In the genomic region with DNA sequence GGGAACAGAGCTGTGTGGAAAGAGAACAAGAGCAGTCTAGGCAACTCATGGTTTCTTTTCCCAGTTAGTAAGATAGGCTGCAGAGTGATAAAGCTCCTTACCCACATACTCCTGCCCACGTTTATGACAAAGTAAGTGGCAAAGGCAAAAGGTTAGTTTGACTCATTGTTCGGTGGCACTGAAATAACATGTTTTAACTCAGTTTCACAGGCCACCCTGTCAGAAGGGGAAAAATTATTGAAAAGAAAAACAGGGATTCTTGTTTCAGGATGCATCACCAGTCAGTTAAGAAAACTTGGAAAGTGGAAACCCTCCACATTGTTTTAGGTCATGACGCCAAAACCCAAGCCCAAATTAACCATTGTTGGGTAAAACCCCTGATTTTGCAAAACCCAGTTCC, we compare ENCODE assay signal across 25 cellular contexts. TPM values are rescaled to one million over a fixed set of nuclear protein-coding genes. Genes with fewer than 3 reads are reported as not detected.
DNase-seq lines count a peak whose midpoint lies in the region; ATAC-seq and TF ChIP-seq lines count a peak whose summit lies in the region.
"Had no signal": no experiment of that assay in that cellular context is flagged by ENCODE, and none has a peak within 500 bp of the region (broad histone marks: within the 10 kb centered on the region; RNA-seq: fewer than 3 reads in every experiment).

No MANE protein-coding gene starts in this region.

- H2BK120ac ChIP-seq in IMR-90 (ENCODE audit: low read depth, low read length) (no peak overlapping the region), mesenchymal stem cell (ENCODE audit: low read depth, low read length) (no peak overlapping the region)

- ATAC-seq in IMR-90 (ENCODE audit: low read depth) (no peak; the same call in 1 of the 2 replicates), GM21447 (IDR thresholded peaks at IDR 0.05; ENCODE audit: unreplicated experiment) (no peak)
- no peak for ATAC-seq in stimulated activated memory B cell treated with anti-CD40 and anti-IgM and Interleukin-4, amounts not matched to agents 10 μg/mL and 1 μg/mL and 100 μg/mL, for 72 hours
- ATAC-seq: activated CD8-positive, alpha-beta memory T cell treated with anti-CD3 and anti-CD28 coated beads, Interleukin-2, amount 10 ng/mL, durations not matched to agents 7 days and 5 days; naive thymus-derived CD4-positive, alpha-beta T cell; pancreas had no signal

- no peaks in the 10 kb centered on the region for H3K27me3 Mint-ChIP-seq in stimulated activated memory B cell treated with anti-CD40 and anti-IgM and Interleukin-4, amounts not matched to agents 10 μg/mL and 1 μg/mL and 100 μg/mL, for 72 hours
- no peaks in the 10 kb centered on the region for H3K27me3 Mint-ChIP-seq in type B pancreatic cell
- H3K27me3 Mint-ChIP-seq: dendritic cell treated with granulocyte-macrophage colony-stimulating factor and Interleukin-4, amounts not matched to agents 40 ng/mL and 50 ng/mL, for 4 days had no signal

- H3K27ac ChIP-seq in IMR-90 (ENCODE audit: insufficient read depth, low read length) (no peak overlapping the region), colonic mucosa (peak overlapping the region; percentile 56), mesenchymal stem cell (ENCODE audit: low read length, poor library complexity, severe bottlenecking) (peak overlapping the region; percentile 41)
- H3K27ac ChIP-seq: pancreas, tibial artery had no signal

- intact Hi-C loops in IMR-90 (cut with micrococcal nuclease) (no loop called here), colonic mucosa (cut with DNase I) (no loop called here)

- H4K20me1 ChIP-seq in IMR-90 (ENCODE audit: insufficient read depth, low read length): no peaks in the 10 kb centered on the region

- no peak overlapping the region for H3K4ac ChIP-seq in IMR-90 (ENCODE audit: low read depth, low read length)
- no peak overlapping the region for H3K4ac ChIP-seq in mesenchymal stem cell (ENCODE audit: low read depth in 1 of 2, low read length in 2 of 2)

- H3K9me3 ChIP-seq in IMR-90 (ENCODE audit: control insufficient read depth, insufficient read depth, low read length) (no peaks in the 10 kb centered on the region), colonic mucosa (no peaks in the 10 kb centered on the region), mesenchymal stem cell (ENCODE audit: control insufficient read depth, low read length) (no peaks in the 10 kb centered on the region)
- H3K9me3 ChIP-seq: HAP-1, pancreas, tibial artery had no signal

- H3K4me1 Mint-ChIP-seq in stimulated activated memory B cell treated with anti-CD40 and anti-IgM and Interleukin-4, amounts not matched to agents 10 μg/mL and 1 μg/mL and 100 μg/mL, for 72 hours: no peaks in the 10 kb centered on the region
- H3K4me1 Mint-ChIP-seq in type B pancreatic cell (ENCODE audit: unreplicated experiment): peaks cover 7% of the 10 kb centered on the region
- H3K4me1 Mint-ChIP-seq: activated CD8-positive, alpha-beta memory T cell treated with anti-CD3 and anti-CD28 coated beads, Interleukin-2, amount 10 ng/mL, durations not matched to agents 7 days and 5 days; activated naive CD8-positive, alpha-beta T cell treated with anti-CD3 and anti-CD28 coated beads, Interleukin-2, amount 10 ng/mL, durations not matched to agents 7 days and 5 days; CD4-positive, CD25-positive, alpha-beta regulatory T cell; naive thymus-derived CD4-positive, alpha-beta T cell had no signal

- H3K9me3 Mint-ChIP-seq in stimulated activated memory B cell treated with anti-CD40 and anti-IgM and Interleukin-4, amounts not matched to agents 10 μg/mL and 1 μg/mL and 100 μg/mL, for 72 hours: no peaks in the 10 kb centered on the region
- H3K9me3 Mint-ChIP-seq in type B pancreatic cell: no peaks in the 10 kb centered on the region
- H3K9me3 Mint-ChIP-seq: activated naive CD8-positive, alpha-beta T cell treated with anti-CD3 and anti-CD28 coated beads, Interleukin-2, amount 10 ng/mL, durations not matched to agents 7 days and 5 days; activated T-helper 2 cell treated with anti-CD3 and anti-CD28 coated beads, Interferon-gamma antibody, Interleukin-2, Interleukin-4, amounts not matched to agents 10 μg/mL and 5 μg/mL and 100 μg/mL, durations not matched to agents 14 hours and 24 hours and 36 hours; dendritic cell treated with granulocyte-macrophage colony-stimulating factor and Interleukin-4, amounts not matched to agents 40 ng/mL and 50 ng/mL, for 4 days; naive thymus-derived CD4-positive, alpha-beta T cell had no signal

- H2AK5ac ChIP-seq in IMR-90 (ENCODE audit: low read depth, low read length) (no peak overlapping the region), mesenchymal stem cell (ENCODE audit: low read length, severe bottlenecking) (no peak overlapping the region)

- BruUV-seq in IMR-90 (replicated peaks; lab: Mats Ljungman, UMichigan): no TSS peak

- no peak overlapping the region for H2BK20ac ChIP-seq in IMR-90 (ENCODE audit: low read depth, low read length)

- H3K27me3 ChIP-seq in IMR-90 (ENCODE audit: control insufficient read depth, insufficient read depth, low read length) (no peaks in the 10 kb centered on the region), colonic mucosa (no peaks in the 10 kb centered on the region), mesenchymal stem cell (ENCODE audit: control insufficient read depth in 1 of 2, insufficient read depth in 1 of 2, low read length in 2 of 2) (no peaks in the 10 kb centered on the region)
- H3K27me3 ChIP-seq: pancreas, tibial artery had no signal

- H3K4me1 ChIP-seq in IMR-90 (ENCODE audit: control insufficient read depth, insufficient read depth, low read length): peaks cover 3% of the 10 kb centered on the region
- H3K4me1 ChIP-seq in colonic mucosa: no peaks in the 10 kb centered on the region
- H3K4me1 ChIP-seq in mesenchymal stem cell (ENCODE audit: control insufficient read depth, insufficient read depth, low read depth, low read length): peaks cover 4% of the 10 kb centered on the region
- H3K4me1 ChIP-seq: pancreas, tibial artery had no signal

- no peak overlapping the region for H3K27ac Mint-ChIP-seq in stimulated activated memory B cell treated with anti-CD40 and anti-IgM and Interleukin-4, amounts not matched to agents 10 μg/mL and 1 μg/mL and 100 μg/mL, for 72 hours
- H3K27ac Mint-ChIP-seq in type B pancreatic cell: no peak overlapping the region
- H3K27ac Mint-ChIP-seq: activated CD8-positive, alpha-beta memory T cell treated with anti-CD3 and anti-CD28 coated beads, Interleukin-2, amount 10 ng/mL, durations not matched to agents 7 days and 5 days; activated naive CD8-positive, alpha-beta T cell treated with anti-CD3 and anti-CD28 coated beads, Interleukin-2, amount 10 ng/mL, durations not matched to agents 7 days and 5 days; activated T-helper 2 cell treated with anti-CD3 and anti-CD28 coated beads, Interferon-gamma antibody, Interleukin-2, Interleukin-4, amounts not matched to agents 10 μg/mL and 5 μg/mL and 100 μg/mL, durations not matched to agents 14 hours and 24 hours and 36 hours; CD4-positive, CD25-positive, alpha-beta regulatory T cell; naive thymus-derived CD4-positive, alpha-beta T cell had no signal

- H3K79me1 ChIP-seq in IMR-90 (ENCODE audit: low read depth in 1 of 2, low read length in 2 of 2) (no peaks in the 10 kb centered on the region), mesenchymal stem cell (replicated peaks; ENCODE audit: low read length, poor library complexity, severe bottlenecking) (no peaks in the 10 kb centered on the region)

- H3K36me3 ChIP-seq in IMR-90 (ENCODE audit: control insufficient read depth, insufficient read depth, low read length) (no peaks in the 10 kb centered on the region), colonic mucosa (no peaks in the 10 kb centered on the region), mesenchymal stem cell (ENCODE audit: control insufficient read depth in 1 of 2, insufficient read depth in 2 of 2, low read depth in 1 of 2, low read length in 2 of 2) (no peaks in the 10 kb centered on the region)
- H3K36me3 ChIP-seq: HAP-1, pancreas, tibial artery had no signal

- H4K5ac ChIP-seq in IMR-90 (ENCODE audit: low read depth, low read length): no peak overlapping the region; the same call in 1 of the 2 replicates

- peaks cover 4% of the 10 kb centered on the region; the same call in 1 of the 2 replicates for H3K9me1 ChIP-seq in IMR-90 (ENCODE audit: insufficient read depth, low read length)

- H3K4me2 ChIP-seq in IMR-90 (ENCODE audit: low read depth, low read length) (no peak overlapping the region), mesenchymal stem cell (ENCODE audit: low read length, poor library complexity, severe bottlenecking) (no peak overlapping the region)

- TF ChIP-seq CTCF in AG10803 (conservative IDR thresholded peaks at IDR 0.05; ENCODE audit: low read length): no peak
- TF ChIP-seq CTCF in IMR-90 (conservative IDR thresholded peaks at IDR 0.05; ENCODE audit: low read depth, low read length): no peak
- no peak for TF ChIP-seq CTCF in colonic mucosa (IDR thresholded peaks at IDR 0.05)
- no peak for TF ChIP-seq CTCF in type B pancreatic cell (conservative IDR thresholded peaks at IDR 0.05)

- H4K91ac ChIP-seq in IMR-90 (ENCODE audit: insufficient read depth, low read depth, low read length) (no peak overlapping the region), mesenchymal stem cell (ENCODE audit: low read length) (no peak overlapping the region)

- CTCF ChIA-PET in IMR-90 (lab: Yijun Ruan, JAX): interaction anchor here (0.8 kb wide), 1 partner anchor 100 kb away, joined by 3 read pairs; no protein-coding TSS in a partner anchor

- H3K9ac ChIP-seq in IMR-90 (ENCODE audit: low read depth, low read length): no peak overlapping the region
- no peak overlapping the region for H3K9ac ChIP-seq in colonic mucosa (ENCODE audit: low read depth in 2 of 2, low read length in 2 of 2)
- H3K9ac ChIP-seq in mesenchymal stem cell (ENCODE audit: low read length): peak overlapping the region; percentile 36

- no peak overlapping the region for H3K14ac ChIP-seq in IMR-90 (replicated peaks; ENCODE audit: low read depth, low read length)
- no peak overlapping the region for H3K14ac ChIP-seq in mesenchymal stem cell (ENCODE audit: low read length in 2 of 2)

- TF ChIP-seq POLR2A in IMR-90 (IDR thresholded peaks at IDR 0.05; ENCODE audit: low read depth, low read length): no peak

- H3K4me3 ChIP-seq in AG10803 (ENCODE audit: low read length): no peak overlapping the region
- H3K4me3 ChIP-seq in IMR-90 (ENCODE audit: insufficient read depth, low read depth, low read length): no peak overlapping the region
- no peak overlapping the region for H3K4me3 ChIP-seq in colonic mucosa
- no peak overlapping the region for H3K4me3 ChIP-seq in mesenchymal stem cell (ENCODE audit: insufficient read depth in 1 of 2, low read depth in 1 of 2, low read length in 2 of 2)
- H3K4me3 ChIP-seq: HAP-1, pancreas, tibial artery had no signal

- dilution Hi-C loops in IMR-90 (cut with HindIII; ENCODE audit: low sequenced_read_pairs, unreplicated experiment): no loop called here

- WGBS in IMR-90 (ENCODE audit: extremely low coverage in 2 of 2, insufficient read length in 1 of 2), 2 experiments: no CpG with 5 or more reads among the region's 3 CpGs
- WGBS in mesenchymal stem cell: 63% methylated on average over 2 of the region's 3 CpGs

- H3K18ac ChIP-seq in IMR-90 (ENCODE audit: low read depth, low read length) (peak overlapping the region; percentile 83; the same call in 1 of the 2 replicates), mesenchymal stem cell (ENCODE audit: low read depth in 1 of 2, low read length in 2 of 2) (no peak overlapping the region)

- H3K23ac ChIP-seq in IMR-90 (ENCODE audit: low read depth, low read length) (no peak overlapping the region), mesenchymal stem cell (ENCODE audit: low read length in 2 of 2) (no peak overlapping the region)

- in situ Hi-C loops in IMR-90 (cut with MboI; ENCODE audit: low sequenced_read_pairs): no loop called here

- DNase-seq in AG10803 (ENCODE audit: low read depth) (peak; percentile 23), IMR-90 (peak; percentile 31), colonic mucosa (no peak), mesenchymal stem cell (no peak), type B pancreatic cell (ENCODE audit: extremely low spot score, unreplicated experiment) (no peak)
- no peak for DNase-seq in stimulated activated naive CD4-positive, alpha-beta T cell (lab: John Stamatoyannopoulos, UW)
- DNase-seq: activated CD4-positive, alpha-beta T cell treated with anti-CD3 and anti-CD28 coated beads for 4 hours; activated CD8-positive, alpha-beta memory T cell treated with anti-CD3 and anti-CD28 coated beads, Interleukin-2, amount 10 ng/mL, durations not matched to agents 7 days and 5 days; activated naive CD8-positive, alpha-beta T cell treated with anti-CD3 and anti-CD28 coated beads, Interleukin-2, amount 10 ng/mL, durations not matched to agents 7 days and 5 days; CD4-positive, CD25-positive, alpha-beta regulatory T cell; DMS153; foreskin melanocyte; hippocampal formation; naive thymus-derived CD4-positive, alpha-beta T cell; NCI-H2107; NCI-H524 treated with DMSO at 0.1 percent for 48 hours; pancreas; stimulated activated naive CD4-positive, alpha-beta T cell treated with Interleukin-2 at 50 U/mL for 16 hours; SW 1271; tibial artery had no signal

- no peak overlapping the region for H2BK15ac ChIP-seq in IMR-90 (ENCODE audit: low read depth, low read length)
- no peak overlapping the region for H2BK15ac ChIP-seq in mesenchymal stem cell (ENCODE audit: low read depth, poor library complexity, severe bottlenecking)

- no peak for TF ChIP-seq RAD21 in IMR-90 (IDR thresholded peaks at IDR 0.05; ENCODE audit: low read length)

- H3K4me3 Mint-ChIP-seq in stimulated activated memory B cell treated with anti-CD40 and anti-IgM and Interleukin-4, amounts not matched to agents 10 μg/mL and 1 μg/mL and 100 μg/mL, for 72 hours: no peak overlapping the region
- no peak overlapping the region for H3K4me3 Mint-ChIP-seq in type B pancreatic cell
- H3K4me3 Mint-ChIP-seq: activated CD8-positive, alpha-beta memory T cell treated with anti-CD3 and anti-CD28 coated beads, Interleukin-2, amount 10 ng/mL, durations not matched to agents 7 days and 5 days; activated naive CD8-positive, alpha-beta T cell treated with anti-CD3 and anti-CD28 coated beads, Interleukin-2, amount 10 ng/mL, durations not matched to agents 7 days and 5 days; CD4-positive, CD25-positive, alpha-beta regulatory T cell; dendritic cell treated with granulocyte-macrophage colony-stimulating factor and Interleukin-4, amounts not matched to agents 40 ng/mL and 50 ng/mL, for 4 days; naive thymus-derived CD4-positive, alpha-beta T cell had no signal

- 0 out of 4 replicates have a peak overlapping the region, but pooled peaks of 1 of the 2 experiments have one; percentile 28 for H4K8ac ChIP-seq in IMR-90 (ENCODE audit: low read depth in 2 of 2, low read length in 2 of 2)
- no peak overlapping the region for H4K8ac ChIP-seq in mesenchymal stem cell (ENCODE audit: low read length)

- POLR2A ChIA-PET in IMR-90 (lab: Charles Lee; ENCODE audit: unreplicated experiment): no interaction called here

- H3K36me3 Mint-ChIP-seq in stimulated activated memory B cell treated with anti-CD40 and anti-IgM and Interleukin-4, amounts not matched to agents 10 μg/mL and 1 μg/mL and 100 μg/mL, for 72 hours: no peaks in the 10 kb centered on the region
- H3K36me3 Mint-ChIP-seq in type B pancreatic cell: no peaks in the 10 kb centered on the region
- H3K36me3 Mint-ChIP-seq: activated CD8-positive, alpha-beta memory T cell treated with anti-CD3 and anti-CD28 coated beads, Interleukin-2, amount 10 ng/mL, durations not matched to agents 7 days and 5 days; activated naive CD8-positive, alpha-beta T cell treated with anti-CD3 and anti-CD28 coated beads, Interleukin-2, amount 10 ng/mL, durations not matched to agents 7 days and 5 days; CD4-positive, CD25-positive, alpha-beta regulatory T cell; naive thymus-derived CD4-positive, alpha-beta T cell had no signal

- H3K56ac ChIP-seq in IMR-90 (ENCODE audit: extremely low read depth, insufficient read depth, low read length): no peak overlapping the region

- H2BK5ac ChIP-seq in IMR-90 (ENCODE audit: low read depth, low read length, poor library complexity, severe bottlenecking): no peak overlapping the region
- peak overlapping the region; percentile 57 for H2BK5ac ChIP-seq in mesenchymal stem cell (ENCODE audit: low read depth, low read length, poor library complexity, severe bottlenecking)

- no peak overlapping the region for H2AK9ac ChIP-seq in IMR-90 (replicated peaks; ENCODE audit: low read depth, low read length, poor library complexity)

- no peak overlapping the region for H2BK12ac ChIP-seq in mesenchymal stem cell (ENCODE audit: low read length in 2 of 2)

- H2AFZ ChIP-seq in IMR-90 (replicated peaks; ENCODE audit: low read length, poor library complexity) (no peak overlapping the region), mesenchymal stem cell (ENCODE audit: low read depth, low read length) (no peak overlapping the region)

RNA-seq across cellular contexts. Expression of gene DAB2, which starts 22.3 kb away (rescaled TPM):
- total RNA-seq in IMR-90 (2012; rRNA removed) (50.0 and 97.2 TPM in 2 replicates), colonic mucosa (10 to 100 TPM; 43.7 to 46.4 TPM), type B pancreatic cell (ENCODE audit: low replicate concordance) (24.2 and 91.6 TPM in 2 replicates)
- 95.9 and 101 TPM in 2 replicates for polyA plus RNA-seq in IMR-90 (2012; rRNA removed)
- polyA plus RNA-seq in IMR-90 (2012; cell fraction: cytosol; rRNA removed): 40.6 and 65.1 TPM in 2 replicates
- polyA plus RNA-seq in IMR-90 (2012; cell fraction: nucleus; rRNA removed; ENCODE audit: low replicate concordance): 76.6 and 217 TPM in 2 replicates
- 87.8 TPM for polyA plus RNA-seq in mesenchymal stem cell (2013, experiment 1 of 2)
- 86.6 TPM for polyA plus RNA-seq in mesenchymal stem cell (2013, experiment 2 of 2)
- total RNA-seq: activated CD8-positive, alpha-beta memory T cell treated with anti-CD3 and anti-CD28 coated beads, Interleukin-2, amount 10 ng/mL, durations not matched to agents 7 days and 5 days; activated T-helper 2 cell treated with anti-CD3 and anti-CD28 coated beads, Interferon-gamma antibody, Interleukin-2, Interleukin-4, amounts not matched to agents 10 μg/mL and 5 μg/mL and 100 μg/mL, durations not matched to agents 14 hours and 24 hours and 36 hours had no signal
- polyA plus RNA-seq: CD4-positive, CD25-positive, alpha-beta regulatory T cell; naive thymus-derived CD4-positive, alpha-beta T cell had no signal

Comparison
In these comparisons a context has a peak if more than half of its experiments do, and no peak if none do; other contexts are left out.
1. DNase-seq: peak in AG10803 (single experiment) and IMR-90 (single experiment); none in colonic mucosa (single experiment), mesenchymal stem cell (single experiment), stimulated activated naive CD4-positive, alpha-beta T cell (0 of 6) and type B pancreatic cell (single experiment).